ENCODE assay signal across 9 cellular contexts in genomic region chr5:80487829-80488708, GRCh38. TPM values are rescaled to one million over a fixed set of nuclear protein-coding genes. Genes with fewer than 3 reads are reported as not detected.
A peak's percentile ranks its signal among the peaks of the same experiment; 100 is the strongest.
DNase-seq lines count a peak whose midpoint lies in the region; ATAC-seq and TF ChIP-seq lines count a peak whose summit lies in the region.
"Had no signal": no experiment of that assay in that cellular context is flagged by ENCODE, and none has a peak within 500 bp of the region (broad histone marks: within the 10 kb centered on the region; RNA-seq: fewer than 3 reads in every experiment).

A gene with protein sequence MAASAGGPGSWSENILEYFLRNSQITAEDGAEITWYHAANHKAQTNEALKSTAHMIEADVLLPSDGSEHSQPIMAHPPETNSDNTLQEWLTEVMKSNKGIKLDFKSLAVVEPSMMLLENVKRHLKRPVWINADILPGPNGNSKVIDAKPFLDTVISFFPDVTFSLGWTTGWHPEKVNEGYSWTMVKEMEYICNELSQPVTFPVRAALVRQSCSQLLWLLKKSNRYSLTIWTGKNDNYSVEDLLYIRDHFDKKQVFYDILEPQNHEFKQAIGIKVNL (plus strand): TSS chr5:80488100. CDS start chr5:80488124, 24 bp downstream.

- peaks cover 28% of the 10 kb centered on the region for H3K4me1 Mint-ChIP-seq in dendritic cell treated with granulocyte-macrophage colony-stimulating factor and Interleukin-4, amounts not matched to agents 40 ng/mL and 50 ng/mL, for 4 days (ENCODE audit: low read depth)

- peak within 1 kb of the TSS; percentile 84 for H3K27ac Mint-ChIP-seq in dendritic cell treated with granulocyte-macrophage colony-stimulating factor and Interleukin-4, amounts not matched to agents 40 ng/mL and 50 ng/mL, for 4 days

- peak within 1 kb of the TSS; percentile 84 for H3K4me3 Mint-ChIP-seq in dendritic cell treated with granulocyte-macrophage colony-stimulating factor and Interleukin-4, amounts not matched to agents 40 ng/mL and 50 ng/mL, for 4 days

- peaks cover 15% of the 10 kb centered on the region for H3K4me1 ChIP-seq in BLaER1
- peaks cover 0 to 22% of the 10 kb centered on the region in 2 donors for H3K4me1 ChIP-seq in left lung

- peaks cover 12% of the 10 kb centered on the region for H3K36me3 Mint-ChIP-seq in dendritic cell treated with granulocyte-macrophage colony-stimulating factor and Interleukin-4, amounts not matched to agents 40 ng/mL and 50 ng/mL, for 4 days (ENCODE audit: low read depth)

- H3K27me3 Mint-ChIP-seq in dendritic cell treated with granulocyte-macrophage colony-stimulating factor and Interleukin-4, amounts not matched to agents 40 ng/mL and 50 ng/mL, for 4 days: no peaks in the 10 kb centered on the region

- intact Hi-C loops in dendritic cell treated with granulocyte-macrophage colony-stimulating factor and Interleukin-4, amounts not matched to agents 40 ng/mL and 50 ng/mL, for 4 days (cut with micrococcal nuclease): loop anchor here (1.0 to 2.0 kb wide), 2 partner anchors 167 to 185 kb away; no protein-coding TSS in a partner anchor
- intact Hi-C loops in left lung (cut with DNase I): no loop called here

- no peak for TF ChIP-seq CTCF in left lung (IDR thresholded peaks at IDR 0.05)

- no peaks in the 10 kb centered on the region for H4K20me1 ChIP-seq in BLaER1

- 0 out of 2 replicates have a peak, but pooled peaks cover 3% of the 10 kb centered on the region for H3K36me3 ChIP-seq in BLaER1
- peaks cover 0 to 13% of the 10 kb centered on the region in 2 donors for H3K36me3 ChIP-seq in left lung

- H3K4me2 ChIP-seq in BLaER1: peak within 1 kb of the TSS; percentile 88

- H3K9me3 ChIP-seq in BLaER1 (peaks cover 18% of the 10 kb centered on the region), left lung (peaks cover 0 to 9% of the 10 kb centered on the region in 2 donors)

- H3K4me3 ChIP-seq in BLaER1 (peak within 1 kb of the TSS; percentile 72), left lung (peak within 1 kb of the TSS; percentile 59 to 75)

- DNase-seq in NCI-H524 treated with DMSO at 0.1 percent for 48 hours (lab: John Stamatoyannopoulos, UW) (peak; percentile 82), left lung (peak; percentile 93 to 98)
- peak; percentile 49 to 69 for DNase-seq in activated CD4-positive, alpha-beta T cell treated with anti-CD3 and anti-CD28 coated beads, Interleukin-2, amount 50 U/mL, for 24 hours (ENCODE audit: low read depth in 1 of 2, low spot score in 1 of 2)
- DNase-seq in stimulated activated CD4-positive, alpha-beta T cell treated with anti-CD3 and anti-CD28 coated beads, Interleukin-1b, Interleukin-23, amount 100 ng/mL, for 48 hours: peak; percentile 77

- ATAC-seq in GM19351 (IDR thresholded peaks at IDR 0.05; ENCODE audit: unreplicated experiment): peak; percentile 86
- peak; percentile 87 for ATAC-seq in HG03469 (IDR thresholded peaks at IDR 0.05; ENCODE audit: unreplicated experiment)
- ATAC-seq in left lung: peak; percentile 97

- peak within 1 kb of the TSS; percentile 68 for H3K9ac ChIP-seq in BLaER1

- no peak within 1 kb of the TSS; the same call in 1 of the 2 replicates for H3K27ac ChIP-seq in BLaER1
- peak within 1 kb of the TSS; percentile 90 for H3K27ac ChIP-seq in left lung

- no peaks in the 10 kb centered on the region for H3K27me3 ChIP-seq in BLaER1
- H3K27me3 ChIP-seq in left lung: no peaks in the 10 kb centered on the region

- peaks cover 2% of the 10 kb centered on the region for H3K9me3 Mint-ChIP-seq in dendritic cell treated with granulocyte-macrophage colony-stimulating factor and Interleukin-4, amounts not matched to agents 40 ng/mL and 50 ng/mL, for 4 days

RNA-seq across cellular contexts. Expression of the gene that starts here (rescaled TPM):
- total RNA-seq in left lung: 1 to 10 TPM; 4.6 to 4.7 TPM
- total RNA-seq: T-helper 1 cell treated with Interleukin-12 subunit alpha and Interleukin-12 subunit beta and Interleukin-4 antibody, amounts not matched to agents 30 ng/mL and 1 ng/mL, for 36 hours had no signal
